In the genomic region with DNA sequence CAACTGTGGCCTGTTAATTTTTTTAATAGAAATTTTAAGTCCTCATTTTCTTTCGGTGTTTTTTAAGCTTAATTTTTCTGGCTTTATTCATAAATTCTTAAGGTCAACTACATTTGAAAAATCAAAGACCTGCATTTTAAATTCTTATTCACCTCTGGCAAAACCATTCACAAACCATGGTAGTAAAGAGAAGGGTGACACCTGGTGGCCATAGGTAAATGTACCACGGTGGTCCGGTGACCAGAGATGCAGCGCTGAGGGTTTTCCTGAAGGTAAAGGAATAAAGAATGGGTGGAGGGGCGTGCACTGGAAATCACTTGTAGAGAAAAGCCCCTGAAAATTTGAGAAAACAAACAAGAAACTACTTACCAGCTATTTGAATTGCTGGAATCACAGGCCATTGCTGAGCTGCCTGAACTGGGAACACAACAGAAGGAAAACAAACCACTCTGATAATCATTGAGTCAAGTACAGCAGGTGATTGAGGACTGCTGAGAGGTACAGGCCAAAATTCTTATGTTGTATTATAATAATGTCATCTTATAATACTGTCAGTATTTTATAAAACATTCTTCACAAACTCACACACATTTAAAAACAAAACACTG, we compare ENCODE assay signal across 8 cellular contexts. TPM values are rescaled to one million over a fixed set of nuclear protein-coding genes. Genes with fewer than 3 reads are reported as not detected.
A peak's percentile ranks its signal among the peaks of the same experiment; 100 is the strongest.
DNase-seq lines count a peak whose midpoint lies in the region; ATAC-seq and TF ChIP-seq lines count a peak whose summit lies in the region.

No MANE protein-coding gene starts in this region.

- H2AFZ ChIP-seq in PC-3 (ENCODE audit: low read length) = no peak overlapping the region
- no peak overlapping the region for H2AFZ ChIP-seq in fibroblast of lung (ENCODE audit: low read length)
- no peak overlapping the region for H2AFZ ChIP-seq in neural progenitor cell (replicated peaks)

- CTCF ChIA-PET in PC-3 (lab: Charles Lee) = interaction anchor here (0.6 to 1.9 kb wide), 3 partner anchors 24 to 35 kb away, joined by 3 to 9 read pairs (median 5); no protein-coding TSS in a partner anchor

- intact Hi-C loops in PC-3 (cut with micrococcal nuclease) = loop anchor here (1.0 kb wide), 1 partner anchor 31 kb away; no protein-coding TSS in a partner anchor
- intact Hi-C loops in tibial artery (cut with DNase I; ENCODE audit: low total_unique reads) = no loop called here

- peak; percentile 87 for ATAC-seq in PC-3
- no peak for ATAC-seq in GM19351 (IDR thresholded peaks at IDR 0.05; ENCODE audit: unreplicated experiment)

- peaks cover 2% of the 10 kb centered on the region for H3K4me1 ChIP-seq in PC-3 (ENCODE audit: insufficient read depth, low read length)
- no peaks in the 10 kb centered on the region for H3K4me1 ChIP-seq in fibroblast of lung (ENCODE audit: control insufficient read depth, extremely low read depth, insufficient read depth, low read length)
- H3K4me1 ChIP-seq in neural progenitor cell = peaks cover 2% of the 10 kb centered on the region
- no peaks in the 10 kb centered on the region for H3K4me1 ChIP-seq in tibial artery

- H4K20me1 ChIP-seq in PC-3 (ENCODE audit: low read length) (no peaks in the 10 kb centered on the region), fibroblast of lung (ENCODE audit: control insufficient read depth, extremely low read depth, insufficient read depth, low read length) (no peaks in the 10 kb centered on the region), neural progenitor cell (ENCODE audit: low read depth) (no peaks in the 10 kb centered on the region)

- H3K4me2 ChIP-seq in PC-3 (ENCODE audit: low read length) (peak overlapping the region; percentile 13; the same call in 1 of the 2 replicates), fibroblast of lung (ENCODE audit: extremely low read depth, insufficient read depth, low read length) (no peak overlapping the region), neural progenitor cell (no peak overlapping the region)

- TF ChIP-seq CTCF in PC-3 (conservative IDR thresholded peaks at IDR 0.05; ENCODE audit: low read depth, low read length) = peak; percentile 92
- TF ChIP-seq CTCF in fibroblast of lung (conservative IDR thresholded peaks at IDR 0.05 in 1 of 2, IDR thresholded peaks at IDR 0.05 in 1 of 2; ENCODE audit: low read depth in 1 of 2, low read length in 2 of 2) = peak; percentile 66 to 74
- TF ChIP-seq CTCF in neural progenitor cell (IDR thresholded peaks at IDR 0.05) = peak; percentile 92
- TF ChIP-seq CTCF in tibial artery (IDR thresholded peaks at IDR 0.05) = peak; percentile 72 to 82

- no peaks in the 10 kb centered on the region for H3K36me3 ChIP-seq in PC-3 (ENCODE audit: low read depth, low read length)
- no peaks in the 10 kb centered on the region for H3K36me3 ChIP-seq in fibroblast of lung (ENCODE audit: control insufficient read depth, insufficient read depth, low read length)
- no peaks in the 10 kb centered on the region for H3K36me3 ChIP-seq in neural progenitor cell
- H3K36me3 ChIP-seq in tibial artery = no peaks in the 10 kb centered on the region

- H3K9me3 ChIP-seq in PC-3 (ENCODE audit: low read length) (no peaks in the 10 kb centered on the region), fibroblast of lung (ENCODE audit: control insufficient read depth, insufficient read depth, low read depth, low read length) (no peaks in the 10 kb centered on the region), neural progenitor cell (ENCODE audit: low read depth) (no peaks in the 10 kb centered on the region), tibial artery (no peaks in the 10 kb centered on the region)

- peak overlapping the region; percentile 19 for H3K4me3 Mint-ChIP-seq in neural progenitor cell

- H3F3A ChIP-seq in PC-3 (ENCODE audit: low read length, unreplicated experiment) (no peaks in the 10 kb centered on the region), neural progenitor cell (ENCODE audit: low read depth) (peaks cover 2% of the 10 kb centered on the region)

- no peaks in the 10 kb centered on the region for H3K9me2 ChIP-seq in PC-3 (replicated peaks; ENCODE audit: low read length)

- H3K9me3 Mint-ChIP-seq in neural progenitor cell = no peaks in the 10 kb centered on the region

- H3K27me3 ChIP-seq in PC-3 (ENCODE audit: low read length) = no peaks in the 10 kb centered on the region
- H3K27me3 ChIP-seq in fibroblast of lung (ENCODE audit: control insufficient read depth, insufficient read depth, low read length) = no peaks in the 10 kb centered on the region
- H3K27me3 ChIP-seq in neural progenitor cell = no peaks in the 10 kb centered on the region
- no peaks in the 10 kb centered on the region for H3K27me3 ChIP-seq in tibial artery

- H3K27ac Mint-ChIP-seq in neural progenitor cell = no peak overlapping the region

- H3K4me3 ChIP-seq in PC-3 (ENCODE audit: low read length) = no peak overlapping the region
- H3K4me3 ChIP-seq in fibroblast of lung (replicated peaks in 1 of 4; ENCODE audit: control extremely low read depth in 1 of 4, insufficient read depth in 1 of 4, low read depth in 3 of 4, low read length in 4 of 4) = no peak overlapping the region
- no peak overlapping the region for H3K4me3 ChIP-seq in neural progenitor cell
- H3K4me3 ChIP-seq in tibial artery = no peak overlapping the region

- POLR2A ChIA-PET in PC-3 (lab: Charles Lee; ENCODE audit: unreplicated experiment) = interaction anchor here (0.5 to 0.6 kb wide), 3 partner anchors 9 to 1050 kb away, joined by 4 to 16 read pairs (median 7); no protein-coding TSS in a partner anchor

- H3K27ac ChIP-seq in PC-3 (ENCODE audit: low read length) = no peak overlapping the region
- no peak overlapping the region for H3K27ac ChIP-seq in fibroblast of lung (ENCODE audit: insufficient read depth, low read length)
- H3K27ac ChIP-seq in neural progenitor cell = no peak overlapping the region
- H3K27ac ChIP-seq in tibial artery = no peak overlapping the region

- no peaks in the 10 kb centered on the region for H3K27me3 Mint-ChIP-seq in neural progenitor cell (ENCODE audit: insufficient read depth, low read depth)

- no peaks in the 10 kb centered on the region for H3K79me2 ChIP-seq in PC-3 (ENCODE audit: low read length)
- no peaks in the 10 kb centered on the region for H3K79me2 ChIP-seq in fibroblast of lung (ENCODE audit: control insufficient read depth, insufficient read depth, low read length)
- H3K79me2 ChIP-seq in neural progenitor cell (ENCODE audit: low read depth) = no peaks in the 10 kb centered on the region

- BruUV-seq in PC-3 (replicated peaks; lab: Mats Ljungman, UMichigan) = no TSS peak

- H3K9ac ChIP-seq in PC-3 (ENCODE audit: low read length) (no peak overlapping the region), fibroblast of lung (ENCODE audit: insufficient read depth, low read length) (no peak overlapping the region), neural progenitor cell (no peak overlapping the region)

- peaks cover 3% of the 10 kb centered on the region for H3K4me1 Mint-ChIP-seq in neural progenitor cell

- DNase-seq in DMS153 (lab: John Stamatoyannopoulos, UW) (peak; percentile 48), HT1080 (ENCODE audit: low read depth) (peak; percentile 56), PC-3 (peak; percentile 78), fibroblast of lung (ENCODE audit: low read depth in 2 of 2) (peak; percentile 52 to 74), neural progenitor cell (ENCODE audit: low spot score) (peak; percentile 85), tibial artery (peak in 1 of 2 donors; percentile 59)
- DNase-seq in activated T-cell treated with anti-CD3 and anti-CD28 coated beads, Interleukin-2, amount 50 U/mL, for 1 hour = peak; percentile 62

- H3K36me3 Mint-ChIP-seq in neural progenitor cell = no peaks in the 10 kb centered on the region

RNA-seq across cellular contexts. Expression of a gene that starts 10.1 kb away (rescaled TPM):
- total RNA-seq in HT1080 (2014; rRNA removed; shearing (Covaris generic)) = 3.4 and 3.8 TPM in 2 replicates
- 4.6 and 6.9 TPM in 2 replicates for polyA plus RNA-seq in HT1080 (2015; cell fraction: cytosol; rRNA removed)
- polyA plus RNA-seq in HT1080 (2015; cell fraction: nucleus; rRNA removed) = 9.1 and 9.7 TPM in 2 replicates
- total RNA-seq in PC-3 (2014; rRNA removed) (not detected in 2 replicates), fibroblast of lung (6.4 and 18.3 TPM in 2 replicates), neural progenitor cell (ENCODE audit: low replicate concordance) (0.43 and 1.5 TPM in 2 replicates)
- polyA plus RNA-seq in fibroblast of lung = 22.1 and 22.3 TPM in 2 replicates
- polyA plus RNA-seq in fibroblast of lung (2012) = 13.8 and 15.3 TPM in 2 replicates
- polyA minus RNA-seq in fibroblast of lung (ENCODE audit: low replicate concordance) = 8.7 and 32.6 TPM in 2 replicates
